Comparison of ENCODE assay signal across 8 cellular contexts in genomic region chr5:14142202-14142855, GRCh38. TPM values are rescaled to one million over a fixed set of nuclear protein-coding genes. Genes with fewer than 3 reads are reported as not detected.
DNase-seq lines count a peak whose midpoint lies in the region; ATAC-seq and TF ChIP-seq lines count a peak whose summit lies in the region.

No MANE protein-coding gene starts in this region.

- peak overlapping the region; percentile 70 to 81 (median 78) for H3K4me3 Mint-ChIP-seq in T-cell

- no peak for TF ChIP-seq POLR2A in gastroesophageal sphincter (IDR thresholded peaks at IDR 0.05)

- no peak for TF ChIP-seq EP300 in gastroesophageal sphincter (IDR thresholded peaks at IDR 0.05)

- H3K4me1 ChIP-seq in HEK293 (ENCODE audit: control insufficient read depth, insufficient read depth, low read length) (peaks cover 37% of the 10 kb centered on the region), gastroesophageal sphincter (peaks cover 3 to 33% (median 5%) of the 10 kb centered on the region in 3 donors)

- TF ChIP-seq CTCF in GM12875 (IDR thresholded peaks at IDR 0.05; ENCODE audit: borderline replicate concordance, insufficient read depth, low read depth, low read length) = no peak
- no peak for TF ChIP-seq CTCF in HEK293 (tag by site-specific recombination; IDR thresholded peaks at IDR 0.05)
- no peak for TF ChIP-seq CTCF in gastroesophageal sphincter (IDR thresholded peaks at IDR 0.05)

- H3K27ac ChIP-seq in HEK293 (ENCODE audit: extremely low read depth, low read depth, low read length) (peak overlapping the region; percentile 98), gastroesophageal sphincter (peak overlapping the region; percentile 87 to 98 (median 97)), skin epidermis (peak overlapping the region; percentile 60 to 92 (median 84))

- POLR2A ChIA-PET in HEK293 (lab: Yijun Ruan, JAX) = interaction anchor here (1.0 to 2.2 kb wide), 2 partner anchors 10 to 13 kb away, joined by 4 to 13 read pairs; no protein-coding TSS in a partner anchor
- POLR2A ChIA-PET in T-cell (lab: Charles Lee) = interaction anchor here in 1 of 2 donors (0.7 to 0.8 kb wide), 2 partner anchors 142 to 534 kb away, joined by 3 to 12 read pairs; no protein-coding TSS in a partner anchor

- H3K36me3 Mint-ChIP-seq in T-cell = no peaks in the 10 kb centered on the region

- peaks cover 8 to 22% (median 21%) of the 10 kb centered on the region in 3 donors for H3K4me1 Mint-ChIP-seq in T-cell

- H3K36me3 ChIP-seq in HEK293 (ENCODE audit: control insufficient read depth in 2 of 2, insufficient read depth in 1 of 2, low read length in 2 of 2) (no peaks in the 10 kb centered on the region), gastroesophageal sphincter (no peaks in the 10 kb centered on the region)

- H3K27me3 Mint-ChIP-seq in T-cell = peaks cover 21 to 66% of the 10 kb centered on the region in 2 donors

- H3K27ac Mint-ChIP-seq in T-cell = no peak overlapping the region

- no peaks in the 10 kb centered on the region for H3K9me3 Mint-ChIP-seq in T-cell

- H3K4me3 ChIP-seq in GM12875 (ENCODE audit: low read depth, low read length) (peak overlapping the region; percentile 89), HEK293 (ENCODE audit: low read depth, low read length) (peak overlapping the region; percentile 69), gastroesophageal sphincter (peak overlapping the region; percentile 51 to 94), skin epidermis (peak overlapping the region; percentile 48 to 86 (median 61))

- DNase-seq in T-cell (no peak), GOT3 (lab: John Stamatoyannopoulos, UW) (no peak), OCI-M2 (lab: John Stamatoyannopoulos, UW; ENCODE audit: unreplicated experiment) (no peak)
- DNase-seq in activated CD4-positive, CD25-positive, alpha-beta regulatory T cell (lab: John Stamatoyannopoulos, UW) = no peak

- 11 to 12% methylated on average over 11 to 13 of the region's 20 CpGs for WGBS in gastroesophageal sphincter (ENCODE audit: low coverage in 1 of 2), 2 donors

- CTCF ChIA-PET in HEK293 (lab: Yijun Ruan, JAX) = interaction anchor here (0.6 to 2.0 kb wide), 11 partner anchors 8 to 183 kb away, joined by 3 to 8 read pairs (median 3); no protein-coding TSS in a partner anchor
- CTCF ChIA-PET in T-cell (lab: Charles Lee) = interaction anchor here in 1 of 2 donors (0.8 kb wide), 1 partner anchor 9 kb away, joined by 4 read pairs; no protein-coding TSS in a partner anchor

- H3K27me3 ChIP-seq in gastroesophageal sphincter = no peaks in the 10 kb centered on the region

- ATAC-seq in T-cell (replicated peaks in 1 of 4) = no peak
- ATAC-seq in gastroesophageal sphincter = no peak

- H3K9me3 ChIP-seq in HEK293 (ENCODE audit: control insufficient read depth, insufficient read depth, low read depth, low read length) (no peaks in the 10 kb centered on the region), gastroesophageal sphincter (no peaks in the 10 kb centered on the region)

TF ChIP-seq in HEK293, 187 proteins besides CTCF, POLR2A, EP300 and RAD21:
- no peak for TF ChIP-seq ZNF292 (tag by site-specific recombination; IDR thresholded peaks at IDR 0.05; ENCODE audit: borderline replicate concordance, low read depth)
- peak; percentile 57; the same call in 1 of the 2 replicates for TF ChIP-seq ZNF335 (tag by site-specific recombination; conservative IDR thresholded peaks at IDR 0.05)
- TF ChIP-seq ZNF645 (tag by site-specific recombination; IDR thresholded peaks at IDR 0.05) = no peak
- 0 out of 2 replicates have a peak, but pooled peaks have one; percentile 29 for TF ChIP-seq ZNF202 (tag by site-specific recombination; IDR thresholded peaks at IDR 0.05; ENCODE audit: borderline replicate concordance)
- no peak for TF ChIP-seq RBAK (tag by site-specific recombination; IDR thresholded peaks at IDR 0.05)
- no peak for TF ChIP-seq ZNF426 (tag by site-specific recombination; IDR thresholded peaks at IDR 0.05)
- peak; percentile 35; the same call in 1 of the 2 replicates for TF ChIP-seq ZNF600 (tag by site-specific recombination; IDR thresholded peaks at IDR 0.05)
- 0 out of 2 replicates have a peak, but pooled peaks have one; percentile 29 for TF ChIP-seq PRDM1 (tag by site-specific recombination; IDR thresholded peaks at IDR 0.05)
- no peak for TF ChIP-seq ZNF658 (tag by site-specific recombination; IDR thresholded peaks at IDR 0.05)
- no peak for TF ChIP-seq ZNF449 (tag by site-specific recombination; IDR thresholded peaks at IDR 0.05)
- no peak for TF ChIP-seq GFI1B (tag by site-specific recombination; IDR thresholded peaks at IDR 0.05)
- TF ChIP-seq BCL6B (tag by site-specific recombination; IDR thresholded peaks at IDR 0.05) = no peak
- TF ChIP-seq SALL2 (tag by site-specific recombination; IDR thresholded peaks at IDR 0.05; ENCODE audit: borderline replicate concordance) = no peak
- TF ChIP-seq ZNF138 (tag by site-specific recombination; IDR thresholded peaks at IDR 0.05; ENCODE audit: borderline replicate concordance) = no peak
- TF ChIP-seq ZNF2 (tag by site-specific recombination; IDR thresholded peaks at IDR 0.05) = no peak
- TF ChIP-seq ZNF629 (tag by site-specific recombination; IDR thresholded peaks at IDR 0.05) = no peak
- TF ChIP-seq HOXA7 (CRISPR knock-in tag; IDR thresholded peaks at IDR 0.05; ENCODE audit: borderline replicate concordance) = no peak
- no peak for TF ChIP-seq HIC1 (tag by site-specific recombination; IDR thresholded peaks at IDR 0.05)
- TF ChIP-seq ZBTB26 (tag by site-specific recombination; optimal IDR thresholded peaks at IDR 0.05) = no peak

RNA-seq across cellular contexts. Expression of gene TRIO, which starts 0.8 kb away (rescaled TPM):
- 10 to 100 TPM in 3 of 5 donors, 1 to 10 TPM in 2; 6.2 to 31.1 (median 11.8) TPM for total RNA-seq in T-cell
- total RNA-seq in gastroesophageal sphincter = 100 to 1,000 TPM in 3 of 4 donors, 10 to 100 TPM in 1; 69.2 to 257 (median 172) TPM
